12 cellular contexts compared by ENCODE assay signal in the genomic region with DNA sequence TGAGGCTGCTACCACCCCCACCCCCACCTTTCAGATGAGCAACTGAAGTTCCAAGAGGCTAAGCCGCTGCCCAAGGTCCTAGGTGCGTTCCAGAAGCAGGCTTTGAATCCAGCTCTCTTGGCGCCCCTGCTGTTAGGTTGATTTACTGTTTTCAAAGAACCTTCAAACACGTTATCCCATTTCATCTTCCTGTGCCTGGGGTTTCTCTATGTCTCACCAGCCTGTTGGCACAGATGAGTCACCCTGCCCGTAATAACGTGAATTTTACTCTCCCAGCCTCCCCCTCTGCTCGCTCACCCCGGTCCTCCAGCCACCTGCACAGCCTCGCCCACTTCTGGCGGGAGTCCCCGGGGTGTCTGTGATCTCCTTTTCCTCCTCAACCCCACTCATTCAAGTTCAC. TPM values are rescaled to one million over a fixed set of nuclear protein-coding genes. Genes with fewer than 3 reads are reported as not detected.
DNase-seq lines count a peak whose midpoint lies in the region; ATAC-seq, FAIRE-seq and TF ChIP-seq lines count a peak whose summit lies in the region.
"Had no signal": no experiment of that assay in that cellular context is flagged by ENCODE, and none has a peak within 500 bp of the region (broad histone marks: within the 10 kb centered on the region; RNA-seq: fewer than 3 reads in every experiment).

No MANE protein-coding gene starts in this region.

- H3K27ac ChIP-seq in tibial artery = no peak overlapping the region
- H3K27ac ChIP-seq: suprapubic skin had no signal

- H3K9me3 Mint-ChIP-seq in activated CD8-positive, alpha-beta T cell treated with anti-CD3 and anti-CD28 coated beads for 36 hours = no peaks in the 10 kb centered on the region

- H3K4me3 ChIP-seq in mucosa of descending colon (no peak overlapping the region), tibial artery (no peak overlapping the region)
- H3K4me3 ChIP-seq: suprapubic skin had no signal

- peaks cover 15% of the 10 kb centered on the region for H3K4me1 Mint-ChIP-seq in activated CD8-positive, alpha-beta T cell treated with anti-CD3 and anti-CD28 coated beads for 36 hours (ENCODE audit: low read depth)

- CTCF ChIA-PET in activated CD8-positive, alpha-beta T cell treated with anti-CD3 and anti-CD28 coated beads for 36 hours (lab: Charles Lee) = interaction anchor here (1.2 to 3.9 kb wide), 5 partner anchors 8 to 336 kb away, joined by 3 to 24 read pairs (median 4); no protein-coding TSS in a partner anchor

- in situ Hi-C loops in ACHN (cut with HindIII; ENCODE audit: low pct_ligation_motif_present, low pct_unique_long_range_greater_than_20kb, low sequenced_read_pairs) = no loop called here

- intact Hi-C loops in activated CD8-positive, alpha-beta T cell treated with anti-CD3 and anti-CD28 coated beads for 36 hours (cut with micrococcal nuclease) = no loop called here
- intact Hi-C loops in mucosa of descending colon (cut with DNase I, micrococcal nuclease) = no loop called here
- intact Hi-C loops in tibial artery (cut with DNase I; ENCODE audit: low total_unique reads) = no loop called here

- peaks cover 6% of the 10 kb centered on the region for H3K4me1 ChIP-seq in mucosa of descending colon (ENCODE audit: low read depth)
- H3K4me1 ChIP-seq in tibial artery = peaks cover 0 to 8% (median 3%) of the 10 kb centered on the region in 4 donors

- H3K36me3 Mint-ChIP-seq in activated CD8-positive, alpha-beta T cell treated with anti-CD3 and anti-CD28 coated beads for 36 hours (ENCODE audit: low read depth) = no peaks in the 10 kb centered on the region

- H3K4me3 Mint-ChIP-seq in activated CD8-positive, alpha-beta T cell treated with anti-CD3 and anti-CD28 coated beads for 36 hours = no peak overlapping the region

- TF ChIP-seq CTCF in activated CD8-positive, alpha-beta T cell treated with anti-CD3 and anti-CD28 coated beads for 36 hours (IDR thresholded peaks at IDR 0.05) = peak; percentile 24
- TF ChIP-seq CTCF in mucosa of descending colon (IDR thresholded peaks at IDR 0.05) = no peak
- TF ChIP-seq CTCF in tibial artery (IDR thresholded peaks at IDR 0.05) = no peak

- ATAC-seq in activated CD8-positive, alpha-beta T cell treated with anti-CD3 and anti-CD28 coated beads for 36 hours = peak; percentile 98
- peak; percentile 90 for ATAC-seq in mucosa of descending colon
- no peak for ATAC-seq in HG02588 (IDR thresholded peaks at IDR 0.05; ENCODE audit: unreplicated experiment)

- no peak for TF ChIP-seq POLR2A in GM12891 (IDR thresholded peaks at IDR 0.05; ENCODE audit: low read depth, low read length)

- POLR2A ChIA-PET in activated CD8-positive, alpha-beta T cell treated with anti-CD3 and anti-CD28 coated beads for 36 hours (lab: Charles Lee) = interaction anchor here (0.7 to 1.7 kb wide), 2 partner anchors 12 to 33 kb away, joined by 3 to 8 read pairs; a partner anchor contains a TSS

- H3K27ac Mint-ChIP-seq in activated CD8-positive, alpha-beta T cell treated with anti-CD3 and anti-CD28 coated beads for 36 hours = peak overlapping the region; percentile 71

- FAIRE-seq in GM12891 (lab: Jason Lieb, UNC) = no peak
- FAIRE-seq: colon had no signal

- H3K27me3 Mint-ChIP-seq in activated CD8-positive, alpha-beta T cell treated with anti-CD3 and anti-CD28 coated beads for 36 hours = no peaks in the 10 kb centered on the region

- no peaks in the 10 kb centered on the region for H3K27me3 ChIP-seq in tibial artery
- H3K27me3 ChIP-seq: suprapubic skin had no signal

- H3K36me3 ChIP-seq in mucosa of descending colon (ENCODE audit: low read depth) = no peaks in the 10 kb centered on the region
- H3K36me3 ChIP-seq in tibial artery = no peaks in the 10 kb centered on the region
- H3K36me3 ChIP-seq: suprapubic skin had no signal

- no peaks in the 10 kb centered on the region for H3K9me3 ChIP-seq in mucosa of descending colon
- no peaks in the 10 kb centered on the region for H3K9me3 ChIP-seq in tibial artery
- H3K9me3 ChIP-seq: suprapubic skin had no signal

- DNase-seq in ACHN (peak; percentile 82), M059J (ENCODE audit: low read depth) (peak; percentile 86), mucosa of descending colon (peak; percentile 59 to 72 (median 69)), GM12891 (ENCODE audit: insufficient read length, low spot score) (no peak), NCI-H2171 (lab: John Stamatoyannopoulos, UW) (no peak), tibial artery (no peak)
- DNase-seq in activated CD8-positive, alpha-beta T cell treated with anti-CD3 and anti-CD28 coated beads for 36 hours = peak; percentile 86
- DNase-seq: COR-L47, Right ventricle myocardium superior had no signal

TF ChIP-seq in GM12891, 5 proteins besides CTCF, POLR2A, EP300 and RAD21:
- TF ChIP-seq TAF1 (IDR thresholded peaks at IDR 0.05; ENCODE audit: low read depth, low read length) (no peak), POU2F2 (IDR thresholded peaks at IDR 0.05; ENCODE audit: low read depth, low read length) (no peak), PAX5 (IDR thresholded peaks at IDR 0.05; ENCODE audit: insufficient read depth, low read length, severe bottlenecking) (no peak)

RNA-seq across cellular contexts. Expression of a gene that starts 13.1 kb away (rescaled TPM):
- total RNA-seq in M059J (2014; rRNA removed; shearing (Covaris generic)) = 4.6 and 9.0 TPM in 2 replicates
- 10 to 100 TPM; 19.4 to 21.4 TPM for total RNA-seq in activated CD8-positive, alpha-beta T cell treated with anti-CD3 and anti-CD28 coated beads for 36 hours
- 10 to 100 TPM; 18.2 to 29.7 (median 28.8) TPM for total RNA-seq in mucosa of descending colon
- 9.7 TPM for polyA plus RNA-seq in GM12891 (2012; ENCODE audit: low read depth, missing spikeins)

Comparison
In these comparisons a context has a peak if more than half of its experiments do, and no peak if none do; other contexts are left out.
1. DNase-seq: peak in ACHN (single experiment), M059J (single experiment), activated CD8-positive, alpha-beta T cell treated with anti-CD3 and anti-CD28 coated beads for 36 hours (single experiment) and mucosa of descending colon (3 of 3); none in GM12891 (single experiment), NCI-H2171 (single experiment) and tibial artery (0 of 2).